In the genomic region with DNA sequence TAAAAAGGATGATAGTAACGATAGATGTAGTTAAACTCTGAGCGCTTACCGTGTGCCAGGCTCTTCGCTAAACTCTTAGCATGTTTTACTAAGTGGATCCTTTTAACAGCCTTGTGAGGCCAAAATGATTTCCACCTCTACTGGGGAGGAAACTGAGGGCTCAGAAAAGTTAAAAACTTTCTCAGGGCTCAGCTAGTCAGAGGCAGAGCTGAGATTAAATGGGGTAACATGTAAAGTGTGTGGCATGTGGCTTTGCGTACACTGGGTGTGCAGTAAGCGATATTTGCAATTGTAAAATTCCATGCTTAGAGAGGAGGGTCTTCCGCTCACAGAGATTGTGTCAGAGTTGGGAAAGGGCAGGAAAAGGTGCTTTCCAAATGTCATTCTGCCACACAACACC, we compare ENCODE assay signal across 9 cellular contexts. TPM values are rescaled to one million over a fixed set of nuclear protein-coding genes. Genes with fewer than 3 reads are reported as not detected.
DNase-seq lines count a peak whose midpoint lies in the region; ATAC-seq and TF ChIP-seq lines count a peak whose summit lies in the region.
"Had no signal": no experiment of that assay in that cellular context is flagged by ENCODE, and none has a peak within 500 bp of the region (broad histone marks: within the 10 kb centered on the region; RNA-seq: fewer than 3 reads in every experiment).

No MANE protein-coding gene starts in this region.

- peak overlapping the region; percentile 29 for H3K27ac ChIP-seq in CD8-positive, alpha-beta memory T cell (ENCODE audit: low read depth, low read length)
- H3K27ac ChIP-seq in OCI-LY1 (ENCODE audit: low read depth, low read length, poor library complexity, severe bottlenecking): peak overlapping the region; percentile 91
- H3K27ac ChIP-seq in osteoblast (ENCODE audit: low read depth, low read length): peak overlapping the region; percentile 43

- H2AFZ ChIP-seq in OCI-LY1 (ENCODE audit: low read length): no peak overlapping the region
- H2AFZ ChIP-seq in osteoblast (ENCODE audit: low read length): no peak overlapping the region

- H3K4me3 Mint-ChIP-seq in CD8-positive, alpha-beta memory T cell: peak overlapping the region; percentile 90 to 97 (median 93)

- H3K27me3 ChIP-seq in CD8-positive, alpha-beta memory T cell (ENCODE audit: insufficient read depth, low read length, poor library complexity, severe bottlenecking): no peaks in the 10 kb centered on the region
- H3K27me3 ChIP-seq in OCI-LY1 (ENCODE audit: insufficient read depth, low read length): no peaks in the 10 kb centered on the region
- H3K27me3 ChIP-seq in endocrine pancreas (ENCODE audit: control insufficient read depth, insufficient read depth, low read length): no peaks in the 10 kb centered on the region
- H3K27me3 ChIP-seq in osteoblast (ENCODE audit: insufficient read depth, low read length): no peaks in the 10 kb centered on the region

- peaks cover 0 to 52% (median 5%) of the 10 kb centered on the region in 3 donors for H3K36me3 Mint-ChIP-seq in CD8-positive, alpha-beta memory T cell

- no peaks in the 10 kb centered on the region for H3K9me2 ChIP-seq in OCI-LY1 (ENCODE audit: low read depth, low read length)

- peaks cover 0 to 3% (median 0%) of the 10 kb centered on the region in 5 donors for H3K9me3 Mint-ChIP-seq in CD8-positive, alpha-beta memory T cell

- no peaks in the 10 kb centered on the region; the same call in 1 of the 2 replicates for H4K20me1 ChIP-seq in OCI-LY1 (ENCODE audit: insufficient read depth, low read length)
- H4K20me1 ChIP-seq in osteoblast (ENCODE audit: insufficient read depth, low read length): peaks cover 53% of the 10 kb centered on the region

- peaks cover 52% of the 10 kb centered on the region for H3K79me2 ChIP-seq in OCI-LY1 (ENCODE audit: insufficient read depth, low read length)
- H3K79me2 ChIP-seq in osteoblast (ENCODE audit: insufficient read depth, low read length): peaks cover 66% of the 10 kb centered on the region

- H3F3A ChIP-seq in OCI-LY1 (ENCODE audit: insufficient read depth, low read length): no peaks in the 10 kb centered on the region

- H3K27me3 Mint-ChIP-seq in CD8-positive, alpha-beta memory T cell: peaks cover 0 to 7% of the 10 kb centered on the region in 2 donors

- DNase-seq in CD8-positive, alpha-beta memory T cell: no peak
- DNase-seq in osteoblast (ENCODE audit: insufficient read length, low spot score, missing footprints): peak; percentile 68
- no peak for DNase-seq in CD1c-positive myeloid dendritic cell (ENCODE audit: extremely low spot score)
- no peak for DNase-seq in DMS153 (lab: John Stamatoyannopoulos, UW)
- no peak for DNase-seq in DMS153 treated with DMSO at 0.1 percent for 48 hours (lab: John Stamatoyannopoulos, UW; ENCODE audit: unreplicated experiment)
- DNase-seq: NCI-H2081 treated with DMSO at 0.1 percent for 48 hours had no signal

- no peak for TF ChIP-seq CTCF in OCI-LY1 (IDR thresholded peaks at IDR 0.05; ENCODE audit: low read length)
- no peak for TF ChIP-seq CTCF in osteoblast (IDR thresholded peaks at IDR 0.05; ENCODE audit: extremely low read depth, low read depth, low read length)

- peaks cover 44% of the 10 kb centered on the region for H3K4me1 ChIP-seq in CD8-positive, alpha-beta memory T cell (ENCODE audit: insufficient read depth, low read length)
- peaks cover 34% of the 10 kb centered on the region for H3K4me1 ChIP-seq in OCI-LY1 (ENCODE audit: insufficient read depth, low read length, severe bottlenecking)
- H3K4me1 ChIP-seq in endocrine pancreas (ENCODE audit: control insufficient read depth, insufficient read depth, low read length): peaks cover 17% of the 10 kb centered on the region
- peaks cover 30% of the 10 kb centered on the region for H3K4me1 ChIP-seq in osteoblast (ENCODE audit: insufficient read depth, low read length)

- no peaks in the 10 kb centered on the region for H3K9me3 ChIP-seq in CD8-positive, alpha-beta memory T cell (ENCODE audit: low read length)
- H3K9me3 ChIP-seq in OCI-LY1 (ENCODE audit: low read length): no peaks in the 10 kb centered on the region
- H3K9me3 ChIP-seq in endocrine pancreas (ENCODE audit: control insufficient read depth, low read length): no peaks in the 10 kb centered on the region
- H3K9me3 ChIP-seq in osteoblast (ENCODE audit: low read depth, low read length): no peaks in the 10 kb centered on the region

- H3K4me1 Mint-ChIP-seq in CD8-positive, alpha-beta memory T cell: peaks cover 38 to 60% (median 43%) of the 10 kb centered on the region in 3 donors

- H3K4me2 ChIP-seq in OCI-LY1 (ENCODE audit: low read length): peak overlapping the region; percentile 97
- H3K4me2 ChIP-seq in osteoblast (ENCODE audit: insufficient read depth, low read length): peak overlapping the region; percentile 98

- H3K36me3 ChIP-seq in CD8-positive, alpha-beta memory T cell (ENCODE audit: insufficient read depth, low read length): peaks cover 25% of the 10 kb centered on the region
- H3K36me3 ChIP-seq in OCI-LY1 (ENCODE audit: insufficient read depth, low read length) (peaks cover 67% of the 10 kb centered on the region), endocrine pancreas (ENCODE audit: control insufficient read depth, insufficient read depth, low read length) (no peaks in the 10 kb centered on the region), osteoblast (ENCODE audit: insufficient read depth, low read length) (peaks cover 12% of the 10 kb centered on the region)

- POLR2A ChIA-PET in CD8-positive, alpha-beta memory T cell (lab: Charles Lee): interaction anchor here (1.1 kb wide), 1 partner anchor 18 kb away, joined by 8 read pairs; no protein-coding TSS in a partner anchor

- CTCF ChIA-PET in CD8-positive, alpha-beta memory T cell (lab: Charles Lee): interaction anchor here (2.9 kb wide), 1 partner anchor 15 kb away, joined by 10 read pairs; no protein-coding TSS in a partner anchor

- ATAC-seq in HG03520 (IDR thresholded peaks at IDR 0.05; ENCODE audit: unreplicated experiment): no peak

- H3K4me3 ChIP-seq in CD8-positive, alpha-beta memory T cell (ENCODE audit: low read length): peak overlapping the region; percentile 91
- peak overlapping the region; percentile 94 for H3K4me3 ChIP-seq in OCI-LY1 (ENCODE audit: low read depth, low read length, poor library complexity, severe bottlenecking)
- peak overlapping the region; percentile 66 for H3K4me3 ChIP-seq in endocrine pancreas (ENCODE audit: control insufficient read depth, insufficient read depth, low read length)
- peak overlapping the region; percentile 97 for H3K4me3 ChIP-seq in osteoblast (ENCODE audit: insufficient read depth, low read length)

- H3K27ac Mint-ChIP-seq in CD8-positive, alpha-beta memory T cell: peak overlapping the region; percentile 57 to 99 (median 98)

- H3K9ac ChIP-seq in OCI-LY1 (ENCODE audit: low read length) (peak overlapping the region; percentile 98), endocrine pancreas (ENCODE audit: control insufficient read depth, insufficient read depth, low read length) (peak overlapping the region; percentile 51)

RNA-seq across cellular contexts. Expression of gene U2AF2, which starts 1.7 kb away (rescaled TPM):
- total RNA-seq in CD8-positive, alpha-beta memory T cell: 100 to 1,000 TPM; 374 to 386 TPM
- 9.5 TPM for polyA plus RNA-seq in CD8-positive, alpha-beta memory T cell
- 64.5 and 70.2 TPM in 2 replicates for total RNA-seq in osteoblast

RNA-seq across cellular contexts. Expression of gene CCDC106, which starts 8.5 kb away (rescaled TPM):
- total RNA-seq in CD8-positive, alpha-beta memory T cell: 1 to 10 TPM; 2.0 to 2.2 TPM
- polyA plus RNA-seq in CD8-positive, alpha-beta memory T cell: 0.54 TPM
- 10.5 and 13.3 TPM in 2 replicates for total RNA-seq in osteoblast

RNA-seq across cellular contexts. Expression of gene ZNF581, which starts 13.1 kb away (rescaled TPM):
- 10 to 100 TPM; 32.8 to 34.4 TPM for total RNA-seq in CD8-positive, alpha-beta memory T cell
- polyA plus RNA-seq in CD8-positive, alpha-beta memory T cell: 23.4 TPM
- total RNA-seq in osteoblast: 25.7 and 28.6 TPM in 2 replicates

RNA-seq across cellular contexts. Expression of gene ZNF580, which starts 15.8 kb away (rescaled TPM):
- 10 to 100 TPM; 39.6 to 41.3 TPM for total RNA-seq in CD8-positive, alpha-beta memory T cell
- polyA plus RNA-seq in CD8-positive, alpha-beta memory T cell: 15.2 TPM
- total RNA-seq in osteoblast: 6.5 and 8.3 TPM in 2 replicates

RNA-seq across cellular contexts. Expression of gene EPN1, which starts 18.5 kb away (rescaled TPM):
- total RNA-seq in CD8-positive, alpha-beta memory T cell: 10 to 100 TPM; 39.0 to 40.2 TPM
- 20.2 TPM for polyA plus RNA-seq in CD8-positive, alpha-beta memory T cell
- total RNA-seq in osteoblast: 25.0 and 31.5 TPM in 2 replicates

Comparison
In these comparisons a context has a peak if more than half of its experiments do, and no peak if none do; other contexts are left out.
1. H3K27ac ChIP-seq: peak in every context shown above with its lines; median percentile 91 in OCI-LY1; 43 in osteoblast; 29 in CD8-positive, alpha-beta memory T cell.